Comparison of ENCODE assay signal across 18 cellular contexts in the genomic region with DNA sequence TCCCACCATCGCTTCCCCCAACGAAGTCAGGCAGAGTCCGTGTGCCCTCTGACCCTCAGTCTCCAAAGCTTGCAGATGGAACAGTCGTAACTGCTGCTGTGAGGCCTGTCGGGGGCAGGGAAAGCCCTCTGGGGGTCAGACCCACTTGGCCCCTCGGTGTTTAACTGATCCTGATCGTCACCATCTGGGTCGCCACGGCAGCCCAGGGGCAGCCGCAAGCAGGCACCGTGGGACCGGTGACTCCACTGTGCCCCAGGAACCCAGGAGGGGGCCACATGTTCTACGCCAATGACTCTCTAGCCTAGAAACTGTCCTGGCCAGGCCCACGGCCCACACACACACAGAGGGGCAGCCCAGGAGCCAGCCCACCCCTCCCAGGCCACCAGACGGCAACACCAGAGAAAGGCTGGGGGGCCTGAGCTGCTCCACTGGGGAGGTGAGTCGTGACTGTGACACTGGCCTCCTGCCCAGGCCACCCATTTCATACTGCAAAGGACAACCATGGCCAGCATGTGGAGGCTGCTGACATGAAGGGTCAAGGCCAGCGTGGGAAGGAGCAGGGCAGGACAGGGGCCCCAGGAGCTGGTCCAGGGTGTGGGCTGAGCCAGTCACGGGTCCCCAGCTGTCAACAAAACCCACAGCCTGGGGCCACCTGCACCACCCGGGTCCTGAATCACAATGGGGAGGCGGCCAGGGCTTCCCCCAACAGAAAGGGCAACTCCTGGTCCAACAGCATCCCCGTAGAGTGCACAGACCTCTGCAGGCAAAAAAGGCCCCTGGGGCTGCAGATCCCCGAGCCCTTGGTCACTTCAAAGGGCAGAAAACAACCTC. TPM values are rescaled to one million over a fixed set of nuclear protein-coding genes. Genes with fewer than 3 reads are reported as not detected.
A peak's percentile ranks its signal among the peaks of the same experiment; 100 is the strongest.
DNase-seq lines count a peak whose midpoint lies in the region; ATAC-seq and TF ChIP-seq lines count a peak whose summit lies in the region.
"Had no signal": no experiment of that assay in that cellular context is flagged by ENCODE, and none has a peak within 500 bp of the region (broad histone marks: within the 10 kb centered on the region; RNA-seq: fewer than 3 reads in every experiment).

No MANE protein-coding gene starts in this region.

- DNase-seq in COLO668 (lab: John Stamatoyannopoulos, UW; ENCODE audit: unreplicated experiment) (peak; percentile 11), M059J (ENCODE audit: low read depth) (peak; percentile 19), glutamatergic neuron (peak; percentile 25), osteoblast (ENCODE audit: insufficient read length, low spot score, missing footprints) (peak; percentile 79), T-helper 1 cell (no peak)
- DNase-seq in CD8-positive, alpha-beta T cell, result no peak
- DNase-seq: activated gamma-delta T cell treated with Interleukin-2 at 50 U/mL for 16 hours; brain microvascular endothelial cell; dorsolateral prefrontal cortex; esophagus squamous epithelium; naive thymus-derived CD4-positive, alpha-beta T cell; NCI-H1436; NCI-H226; stimulated activated CD4-positive, alpha-beta T cell treated with anti-CD3 and anti-CD28 coated beads, Interleukin-2, amount 100 ng/mL, for 24 hours; thyroid gland had no signal

- intact Hi-C loops in CD8-positive, alpha-beta T cell (cut with DNase I, micrococcal nuclease), result no loop called here

- no peaks in the 10 kb centered on the region for H3K27me3 ChIP-seq in osteoblast (ENCODE audit: insufficient read depth, low read length)
- H3K27me3 ChIP-seq in CD8-positive, alpha-beta T cell (ENCODE audit: insufficient read depth, low read length), result no peaks in the 10 kb centered on the region
- H3K27me3 ChIP-seq: brain microvascular endothelial cell, dorsolateral prefrontal cortex, heart right ventricle, thyroid gland had no signal

- POLR2A ChIA-PET in CD8-positive, alpha-beta T cell (lab: Charles Lee), result no interaction called here

- no peaks in the 10 kb centered on the region for H3K36me3 Mint-ChIP-seq in glutamatergic neuron (ENCODE audit: unreplicated experiment)
- no peaks in the 10 kb centered on the region for H3K36me3 Mint-ChIP-seq in CD8-positive, alpha-beta T cell
- H3K36me3 Mint-ChIP-seq: naive thymus-derived CD4-positive, alpha-beta T cell had no signal

- no peak overlapping the region for H3K4me2 ChIP-seq in osteoblast (ENCODE audit: insufficient read depth, low read length)

- H3K4me1 Mint-ChIP-seq in glutamatergic neuron (ENCODE audit: low read depth, unreplicated experiment), result peaks cover 50% of the 10 kb centered on the region
- peaks cover 2% of the 10 kb centered on the region for H3K4me1 Mint-ChIP-seq in CD8-positive, alpha-beta T cell (ENCODE audit: low read depth)

- H3K27ac ChIP-seq in osteoblast (ENCODE audit: low read depth, low read length), result no peak overlapping the region
- H3K27ac ChIP-seq in CD8-positive, alpha-beta T cell (ENCODE audit: low read depth, low read length), result no peak overlapping the region
- H3K27ac ChIP-seq: brain microvascular endothelial cell, esophagus squamous epithelium, heart right ventricle, thyroid gland had no signal

- H3K27me3 Mint-ChIP-seq in glutamatergic neuron (ENCODE audit: unreplicated experiment), result peaks cover 11% of the 10 kb centered on the region
- H3K27me3 Mint-ChIP-seq in CD8-positive, alpha-beta T cell (ENCODE audit: low read depth), result no peaks in the 10 kb centered on the region

- H3K9me3 Mint-ChIP-seq in glutamatergic neuron (ENCODE audit: unreplicated experiment), result peaks cover 24% of the 10 kb centered on the region
- H3K9me3 Mint-ChIP-seq in CD8-positive, alpha-beta T cell, result no peaks in the 10 kb centered on the region
- H3K9me3 Mint-ChIP-seq: naive thymus-derived CD4-positive, alpha-beta T cell had no signal

- no peak for ATAC-seq in CD8-positive, alpha-beta T cell
- no peak for ATAC-seq in GM18519 (IDR thresholded peaks at IDR 0.05; ENCODE audit: low FRiP score, unreplicated experiment)
- ATAC-seq in HG03520 (IDR thresholded peaks at IDR 0.05; ENCODE audit: unreplicated experiment), result no peak
- ATAC-seq: heart right ventricle; naive thymus-derived CD4-positive, alpha-beta T cell had no signal

- no peaks in the 10 kb centered on the region for H3K4me1 ChIP-seq in osteoblast (ENCODE audit: insufficient read depth, low read length)
- no peaks in the 10 kb centered on the region for H3K4me1 ChIP-seq in CD8-positive, alpha-beta T cell (ENCODE audit: insufficient read depth, low read length)

- no peak overlapping the region for H3K4me3 Mint-ChIP-seq in glutamatergic neuron (ENCODE audit: unreplicated experiment)
- no peak overlapping the region for H3K4me3 Mint-ChIP-seq in CD8-positive, alpha-beta T cell
- H3K4me3 Mint-ChIP-seq: naive thymus-derived CD4-positive, alpha-beta T cell had no signal

- H3K36me3 ChIP-seq in osteoblast (ENCODE audit: insufficient read depth, low read length), result no peaks in the 10 kb centered on the region
- H3K36me3 ChIP-seq in CD8-positive, alpha-beta T cell (ENCODE audit: insufficient read depth, low read length), result no peaks in the 10 kb centered on the region
- H3K36me3 ChIP-seq: brain microvascular endothelial cell, esophagus squamous epithelium, heart right ventricle, thyroid gland had no signal

- peak overlapping the region; percentile 91 for H3K27ac Mint-ChIP-seq in glutamatergic neuron (ENCODE audit: unreplicated experiment)
- no peak overlapping the region for H3K27ac Mint-ChIP-seq in CD8-positive, alpha-beta T cell
- H3K27ac Mint-ChIP-seq: naive thymus-derived CD4-positive, alpha-beta T cell had no signal

- TF ChIP-seq CTCF in glutamatergic neuron (IDR thresholded peaks at IDR 0.05; ENCODE audit: partially characterized antibody, unreplicated experiment) (no peak), osteoblast (IDR thresholded peaks at IDR 0.05; ENCODE audit: extremely low read depth, low read depth, low read length) (no peak)
- no peak for TF ChIP-seq CTCF in CD8-positive, alpha-beta T cell (IDR thresholded peaks at IDR 0.05)

- no peaks in the 10 kb centered on the region for H3K9me3 ChIP-seq in osteoblast (ENCODE audit: low read depth, low read length)
- no peaks in the 10 kb centered on the region for H3K9me3 ChIP-seq in CD8-positive, alpha-beta T cell (ENCODE audit: low read length)
- H3K9me3 ChIP-seq: esophagus squamous epithelium, thyroid gland had no signal

- no peak overlapping the region for H3K4me3 ChIP-seq in osteoblast (ENCODE audit: insufficient read depth, low read length)
- no peak overlapping the region for H3K4me3 ChIP-seq in CD8-positive, alpha-beta T cell (ENCODE audit: low read depth, low read length)
- H3K4me3 ChIP-seq: dorsolateral prefrontal cortex, esophagus squamous epithelium, heart right ventricle, thyroid gland had no signal

- H2AFZ ChIP-seq in osteoblast (ENCODE audit: low read length), result no peak overlapping the region

- peaks cover 97% of the 10 kb centered on the region for H3K79me2 ChIP-seq in osteoblast (ENCODE audit: insufficient read depth, low read length)

- H4K20me1 ChIP-seq in osteoblast (ENCODE audit: insufficient read depth, low read length), result peaks cover 86% of the 10 kb centered on the region

- CTCF ChIA-PET in CD8-positive, alpha-beta T cell (lab: Charles Lee), result no interaction called here

RNA-seq across cellular contexts. Expression of a gene that starts 20.8 kb away (rescaled TPM):
- 8.7 and 17.2 TPM in 2 replicates for total RNA-seq in M059J (2014; rRNA removed; shearing (Covaris generic))
- total RNA-seq in glutamatergic neuron (ENCODE audit: unreplicated experiment) (270 TPM), osteoblast (8.0 and 8.8 TPM in 2 replicates)
- 1 to 10 TPM; 2.0 to 4.3 TPM for total RNA-seq in CD8-positive, alpha-beta T cell

RNA-seq across cellular contexts. Expression of a gene that starts 53.9 kb away (rescaled TPM):
- total RNA-seq in M059J (2014; rRNA removed; shearing (Covaris generic)), result 22.7 and 32.3 TPM in 2 replicates
- 31.6 TPM for total RNA-seq in glutamatergic neuron (ENCODE audit: unreplicated experiment)
- 23.0 and 26.1 TPM in 2 replicates for total RNA-seq in osteoblast
- total RNA-seq in CD8-positive, alpha-beta T cell, result 1 to 10 TPM; 3.3 to 4.2 TPM

Comparison
In these comparisons a context has a peak if more than half of its experiments do, and no peak if none do; other contexts are left out.
1. DNase-seq: peak in COLO668 (single experiment), M059J (single experiment), glutamatergic neuron (single experiment) and osteoblast (single experiment); none in T-helper 1 cell (0 of 5) and CD8-positive, alpha-beta T cell (0 of 7).
2. RNA of a gene that starts 20.8 kb away (total RNA-seq): 270 TPM in glutamatergic neuron (single experiment); 8.7 to 17.2 TPM in M059J, 8.0 to 8.8 TPM in osteoblast and 2.0 to 4.3 TPM in CD8-positive, alpha-beta T cell; every median in the first group is over 10 times any median in the second.